ENCODE assay signal across 20 cellular contexts in the genomic region with DNA sequence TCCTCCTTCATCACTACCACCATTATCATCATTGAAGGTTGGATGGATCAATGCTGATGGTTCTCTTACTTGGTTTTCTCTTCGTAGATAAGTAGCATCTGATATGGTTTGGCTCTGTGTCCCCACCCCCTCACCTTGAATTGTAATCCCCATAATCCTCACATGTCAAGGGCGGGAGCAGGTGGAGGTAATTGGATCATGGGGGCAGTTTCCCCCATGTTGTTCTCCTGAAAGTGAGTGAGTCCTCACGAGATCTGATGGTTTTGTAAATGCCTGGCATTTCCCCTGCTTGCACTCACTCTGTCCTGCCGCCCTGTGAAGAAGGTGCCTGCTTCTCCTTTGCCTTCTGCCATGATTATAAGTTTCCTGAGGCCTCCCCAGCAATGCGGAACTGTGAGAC.
DNase-seq lines count a peak whose midpoint lies in the region; ATAC-seq and TF ChIP-seq lines count a peak whose summit lies in the region.
"Had no signal": no experiment of that assay in that cellular context is flagged by ENCODE, and none has a peak within 500 bp of the region (broad histone marks: within the 10 kb centered on the region; RNA-seq: fewer than 3 reads in every experiment).

No MANE protein-coding gene starts in this region.

- no peaks in the 10 kb centered on the region for H3K27me3 ChIP-seq in endodermal cell (ENCODE audit: control insufficient read depth, insufficient read depth, low read length, poor library complexity, severe bottlenecking)
- no peaks in the 10 kb centered on the region for H3K27me3 ChIP-seq in parathyroid adenoma (ENCODE audit: control insufficient read depth, insufficient read depth, low read length)
- H3K27me3 ChIP-seq: BE2C had no signal

- DNase-seq in MV-4-11 (lab: John Stamatoyannopoulos, UW): peak; percentile 26
- peak; percentile 96 for DNase-seq in NCI-H82 (lab: John Stamatoyannopoulos, UW)
- DNase-seq in endodermal cell: peak; percentile 49
- DNase-seq in foreskin melanocyte: no peak
- DNase-seq in NCI-H146 treated with DMSO at 0.1 percent for 48 hours (lab: John Stamatoyannopoulos, UW; ENCODE audit: unreplicated experiment): no peak
- no peak for DNase-seq in sciatic nerve (ENCODE audit: low spot score)
- DNase-seq: ACHN; BE2C; C1 segment of cervical spinal cord; CD4-positive, CD25-positive, alpha-beta regulatory T cell; CD8-positive, alpha-beta memory T cell; COR-L47; DMS 273 treated with DMSO at 0.1 percent for 48 hours; DMS53; DND-41; EL; H9 had no signal

- TF ChIP-seq CTCF in endodermal cell (conservative IDR thresholded peaks at IDR 0.05) (no peak), parathyroid adenoma (IDR thresholded peaks at IDR 0.05) (no peak)

- peaks cover 5% of the 10 kb centered on the region for H3K27me3 Mint-ChIP-seq in endodermal cell (ENCODE audit: insufficient read depth)
- H3K27me3 Mint-ChIP-seq: CD4-positive, CD25-positive, alpha-beta regulatory T cell; CD8-positive, alpha-beta memory T cell had no signal

- H3K4me1 Mint-ChIP-seq in endodermal cell: peaks cover 9% of the 10 kb centered on the region

- H3K9me3 ChIP-seq in endodermal cell (ENCODE audit: control insufficient read depth, low read length) (no peaks in the 10 kb centered on the region), parathyroid adenoma (ENCODE audit: control insufficient read depth, low read length) (no peaks in the 10 kb centered on the region)
- H3K9me3 ChIP-seq: BE2C had no signal

- no peak overlapping the region for H3K4me3 Mint-ChIP-seq in endodermal cell
- H3K4me3 Mint-ChIP-seq: CD4-positive, CD25-positive, alpha-beta regulatory T cell; CD8-positive, alpha-beta memory T cell; H9 had no signal

- H3K79me2 ChIP-seq in parathyroid adenoma: peaks cover 20% of the 10 kb centered on the region

- intact Hi-C loops in sciatic nerve (cut with DNase I): no loop called here

- ATAC-seq in sciatic nerve: no peak
- ATAC-seq: GM12878, HepG2 had no signal

- no peaks in the 10 kb centered on the region for H3K9me3 Mint-ChIP-seq in endodermal cell
- H3K9me3 Mint-ChIP-seq: CD8-positive, alpha-beta memory T cell; H9 had no signal

- H3K36me3 Mint-ChIP-seq in endodermal cell (ENCODE audit: low read depth): no peaks in the 10 kb centered on the region
- H3K36me3 Mint-ChIP-seq: CD8-positive, alpha-beta memory T cell had no signal

- H2AFZ ChIP-seq in parathyroid adenoma: no peak overlapping the region

- H3K36me3 ChIP-seq in endodermal cell (ENCODE audit: control insufficient read depth, insufficient read depth, low read length) (no peaks in the 10 kb centered on the region), parathyroid adenoma (ENCODE audit: control insufficient read depth, insufficient read depth, low read length) (no peaks in the 10 kb centered on the region)
- H3K36me3 ChIP-seq: BE2C had no signal

- H3K27ac ChIP-seq in endodermal cell (ENCODE audit: low read depth, low read length) (no peak overlapping the region), parathyroid adenoma (peak overlapping the region; percentile 51)

- WGBS in endodermal cell (ENCODE audit: insufficient coverage in 1 of 2, insufficient read length in 1 of 2), 2 experiments: 74 to 92% methylated on average over 3 to 4 of the region's 5 CpGs

- H3K4me3 ChIP-seq in endodermal cell (ENCODE audit: low read length) (no peak overlapping the region), parathyroid adenoma (ENCODE audit: low read depth, low read length) (no peak overlapping the region)
- H3K4me3 ChIP-seq: GM12878 had no signal

- H3K4me1 ChIP-seq in endodermal cell (ENCODE audit: control insufficient read depth, insufficient read depth, low read length): peaks cover 3% of the 10 kb centered on the region
- peaks cover 24% of the 10 kb centered on the region for H3K4me1 ChIP-seq in parathyroid adenoma

- no peak overlapping the region for H3K9ac ChIP-seq in endodermal cell (ENCODE audit: extremely low read depth, low read length, poor library complexity, severe bottlenecking)
- no peak overlapping the region for H3K9ac ChIP-seq in parathyroid adenoma

- no peak overlapping the region for H3K4me2 ChIP-seq in parathyroid adenoma (ENCODE audit: low read length)

- no peak overlapping the region for H3K27ac Mint-ChIP-seq in endodermal cell
- H3K27ac Mint-ChIP-seq: CD4-positive, CD25-positive, alpha-beta regulatory T cell had no signal

Comparison
In these comparisons a context has a peak if more than half of its experiments do, and no peak if none do; other contexts are left out.
1. DNase-seq: peak in MV-4-11 (single experiment), NCI-H82 (single experiment) and endodermal cell (single experiment); none in foreskin melanocyte (single experiment), NCI-H146 treated with DMSO at 0.1 percent for 48 hours (single experiment) and sciatic nerve (single experiment).